Comparison of ENCODE assay signal across 26 cellular contexts in the genomic region with DNA sequence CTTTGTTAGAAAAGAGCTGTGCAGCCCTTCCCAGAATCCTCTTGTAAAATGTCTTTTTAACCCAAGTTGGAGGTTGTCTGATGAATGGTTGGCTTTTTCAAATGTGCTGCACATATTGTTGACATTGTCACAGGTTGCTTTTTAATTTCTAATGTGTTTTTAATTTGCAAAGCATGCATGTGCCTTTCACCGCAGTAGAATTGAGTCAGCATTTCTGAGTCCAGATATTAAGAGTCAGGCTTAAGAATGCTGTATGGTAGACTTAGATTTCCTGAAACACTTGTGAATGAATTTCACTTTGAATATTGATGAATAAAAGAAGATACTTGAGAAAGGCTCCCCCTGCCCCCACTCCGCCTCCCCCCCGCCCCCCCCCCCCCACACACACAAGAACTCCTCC.
DNase-seq lines count a peak whose midpoint lies in the region; ATAC-seq and TF ChIP-seq lines count a peak whose summit lies in the region.
"Had no signal": no experiment of that assay in that cellular context is flagged by ENCODE, and none has a peak within 500 bp of the region (broad histone marks: within the 10 kb centered on the region; RNA-seq: fewer than 3 reads in every experiment).

No MANE protein-coding gene starts in this region.

- H2AFZ ChIP-seq in H9 (ENCODE audit: low read length), result no peak overlapping the region

- no peak overlapping the region for H2BK20ac ChIP-seq in H9 (ENCODE audit: low read depth, low read length, poor library complexity, severe bottlenecking)

- no peaks in the 10 kb centered on the region for H3K23me2 ChIP-seq in H9 (ENCODE audit: insufficient read length, low read depth, low read length, poor library complexity, severe bottlenecking)

- ATAC-seq in HG02678 (IDR thresholded peaks at IDR 0.05; ENCODE audit: unreplicated experiment), result no peak
- ATAC-seq: left lobe of liver had no signal

- CTCF ChIA-PET in HEK293 (lab: Yijun Ruan, JAX), result interaction anchor here (0.7 kb wide), 1 partner anchor 21 kb away, joined by 3 read pairs; no protein-coding TSS in a partner anchor

- H3K4me3 ChIP-seq in AG10803 (ENCODE audit: low read length), result no peak overlapping the region
- no peak overlapping the region for H3K4me3 ChIP-seq in HEK293 (ENCODE audit: low read depth, low read length)
- H3K4me3 ChIP-seq: esophagus muscularis mucosa, skin epidermis, tibial artery had no signal

- H3K56ac ChIP-seq in H9 (ENCODE audit: insufficient read length, low read depth, low read length), result no peak overlapping the region

- peaks cover 36% of the 10 kb centered on the region for H3K4me1 ChIP-seq in HEK293 (ENCODE audit: control insufficient read depth, insufficient read depth, low read length)
- H3K4me1 ChIP-seq in H9 (ENCODE audit: insufficient read depth, low read length), result peaks cover 9% of the 10 kb centered on the region; the same call in 1 of the 2 replicates

- POLR2A ChIA-PET in HEK293 (lab: Yijun Ruan, JAX), result no interaction called here

- H3K27me3 ChIP-seq in H9 (ENCODE audit: insufficient read depth, low read length), result no peaks in the 10 kb centered on the region
- H3K27me3 ChIP-seq: esophagus muscularis mucosa, tibial artery had no signal

- H4K8ac ChIP-seq in H9 (replicated peaks; ENCODE audit: insufficient read length, low read depth, low read length), result no peak overlapping the region

- no peaks in the 10 kb centered on the region for H3K9me3 Mint-ChIP-seq in H9
- H3K9me3 Mint-ChIP-seq: activated CD4-positive, alpha-beta memory T cell treated with anti-CD3 and anti-CD28 coated beads, Interleukin-2, amount 10 ng/mL, durations not matched to agents 7 days and 5 days; central memory CD8-positive, alpha-beta T cell; stimulated activated naive CD8-positive, alpha-beta T cell treated with anti-CD3 and anti-CD28 coated beads, Interleukin-15, Interleukin-2, amounts not matched to agents 100 ng/mL and 50 ng/mL, for 24 hours had no signal

- H2AK5ac ChIP-seq in H9 (ENCODE audit: insufficient read length, low read length), result no peak overlapping the region

- H2BK120ac ChIP-seq in H9 (ENCODE audit: low read depth, low read length, poor library complexity, severe bottlenecking), result no peak overlapping the region

- peak; percentile 76 for DNase-seq in AG10803 (ENCODE audit: low read depth)
- peak; percentile 36 for DNase-seq in SK-N-DZ (ENCODE audit: low spot score)
- peak; percentile 9 for DNase-seq in left kidney (ENCODE audit: low read depth, low spot score)
- no peak for DNase-seq in H9
- DNase-seq in NCI-H226, result no peak
- no peak for DNase-seq in HuH-7 (ENCODE audit: low spot score)
- DNase-seq: ACHN; activated CD4-positive, alpha-beta memory T cell treated with anti-CD3 and anti-CD28 coated beads, Interleukin-2, amount 10 ng/mL, durations not matched to agents 7 days and 5 days; activated CD4-positive, CD25-positive, alpha-beta regulatory T cell; activated gamma-delta T cell treated with Interleukin-2 at 50 U/mL for 16 hours; amygdala; HCEC 1CT; IMR-90; NCI-H1694 treated with DMSO at 0.1 percent for 48 hours; nephron progenitor cell; stimulated activated CD4-positive, alpha-beta T cell treated with anti-CD3 and anti-CD28 coated beads, Interleukin-4, amount 100 ng/mL, for 1 hour; T-helper 9 cell; tibial artery had no signal

- H4K91ac ChIP-seq in H9 (ENCODE audit: insufficient read length, low read depth, low read length), result no peak overlapping the region

- H3K79me2 ChIP-seq in H9 (ENCODE audit: insufficient read depth, low read length), result no peaks in the 10 kb centered on the region

- H2BK12ac ChIP-seq in H9 (ENCODE audit: insufficient read length, low read depth, low read length), result no peak overlapping the region

- H3K36me3 Mint-ChIP-seq in H9 (ENCODE audit: insufficient read depth in 1 of 3, low read depth in 3 of 3), result no peaks in the 10 kb centered on the region; a peak in 1 of 7 replicates
- H3K36me3 Mint-ChIP-seq: mesothelial cell of epicardium had no signal

- no peak overlapping the region for H3K9ac ChIP-seq in H9 (ENCODE audit: extremely low read depth, insufficient read length, low read length)

- H3K14ac ChIP-seq in H9 (ENCODE audit: insufficient read depth, low read length), result no peak overlapping the region

- H3K23ac ChIP-seq in H9 (ENCODE audit: insufficient read length, low read depth, low read length), result no peak overlapping the region

- no CpG with 5 or more reads among the region's 3 CpGs for WGBS in H9 (ENCODE audit: extremely low coverage, insufficient read length, low lambda C conversion rate)

- peaks cover 29 to 32% of the 10 kb centered on the region in 2 experiments for H3K4me1 Mint-ChIP-seq in H9
- H3K4me1 Mint-ChIP-seq: activated CD4-positive, alpha-beta memory T cell treated with anti-CD3 and anti-CD28 coated beads, Interleukin-2, amount 10 ng/mL, durations not matched to agents 7 days and 5 days; central memory CD8-positive, alpha-beta T cell had no signal

- no peaks in the 10 kb centered on the region; the same call in 1 of the 2 replicates for H3K27me3 Mint-ChIP-seq in H9 (ENCODE audit: low read depth)

- H4K5ac ChIP-seq in H9 (ENCODE audit: insufficient read length, low read depth, low read length), result no peak overlapping the region

- H3T11ph ChIP-seq in H9 (ENCODE audit: low read length), result no peak overlapping the region

- H3K9me3 ChIP-seq in HEK293 (ENCODE audit: control insufficient read depth, insufficient read depth, low read depth, low read length) (no peaks in the 10 kb centered on the region), H9 (ENCODE audit: control insufficient read depth, low read depth, low read length) (no peaks in the 10 kb centered on the region)
- H3K9me3 ChIP-seq: esophagus muscularis mucosa, tibial artery had no signal

- no peak overlapping the region for H3K18ac ChIP-seq in H9 (ENCODE audit: insufficient read length, low read depth, low read length)

- H2BK5ac ChIP-seq in H9 (ENCODE audit: insufficient read length, low read length), result no peak overlapping the region

- no peak overlapping the region for H3K4me3 Mint-ChIP-seq in H9
- H3K4me3 Mint-ChIP-seq: activated CD4-positive, alpha-beta memory T cell treated with anti-CD3 and anti-CD28 coated beads, Interleukin-2, amount 10 ng/mL, durations not matched to agents 7 days and 5 days; central memory CD8-positive, alpha-beta T cell; mesothelial cell of epicardium; nephron progenitor cell; stimulated activated naive CD8-positive, alpha-beta T cell treated with anti-CD3 and anti-CD28 coated beads, Interleukin-15, Interleukin-2, amounts not matched to agents 100 ng/mL and 50 ng/mL, for 24 hours had no signal

- H3K4me2 ChIP-seq in H9 (ENCODE audit: insufficient read depth, insufficient read length, low read length), result no peak overlapping the region

- H3K36me3 ChIP-seq in HEK293 (ENCODE audit: control insufficient read depth in 2 of 2, insufficient read depth in 1 of 2, low read length in 2 of 2), result no peaks in the 10 kb centered on the region
- H3K36me3 ChIP-seq: esophagus muscularis mucosa, tibial artery had no signal

- H3K27ac ChIP-seq in HEK293 (ENCODE audit: extremely low read depth, low read depth, low read length), result no peak overlapping the region
- H3K27ac ChIP-seq in H9 (ENCODE audit: insufficient read length, low read depth, low read length), result no peak overlapping the region
- H3K27ac ChIP-seq: esophagus muscularis mucosa, skin epidermis, tibial artery had no signal

- H3K27ac Mint-ChIP-seq in H9, result no peak overlapping the region
- H3K27ac Mint-ChIP-seq: activated CD4-positive, alpha-beta memory T cell treated with anti-CD3 and anti-CD28 coated beads, Interleukin-2, amount 10 ng/mL, durations not matched to agents 7 days and 5 days; mesothelial cell of epicardium; nephron progenitor cell; stimulated activated naive CD8-positive, alpha-beta T cell treated with anti-CD3 and anti-CD28 coated beads, Interleukin-15, Interleukin-2, amounts not matched to agents 100 ng/mL and 50 ng/mL, for 24 hours had no signal

- H2BK15ac ChIP-seq in H9 (ENCODE audit: low read depth, low read length), result no peak overlapping the region

- TF ChIP-seq CTCF in AG10803 (conservative IDR thresholded peaks at IDR 0.05; ENCODE audit: low read length), result no peak
- TF ChIP-seq CTCF in HEK293 (tag by site-specific recombination; IDR thresholded peaks at IDR 0.05), result no peak
- no peak for TF ChIP-seq CTCF in H9 (conservative IDR thresholded peaks at IDR 0.05)

- no peak overlapping the region for H3K4ac ChIP-seq in H9 (ENCODE audit: low read depth, low read length)

- no peaks in the 10 kb centered on the region for H4K20me1 ChIP-seq in H9 (ENCODE audit: control insufficient read depth, insufficient read depth, insufficient read length)

- H3K79me1 ChIP-seq in H9 (ENCODE audit: insufficient read depth, low read depth, low read length, poor library complexity, severe bottlenecking), result no peaks in the 10 kb centered on the region

TF ChIP-seq in HEK293, 187 proteins besides CTCF, POLR2A, EP300 and RAD21:
- TF ChIP-seq ZNF76 (tag by site-specific recombination; IDR thresholded peaks at IDR 0.05; ENCODE audit: borderline replicate concordance, low read depth), result peak; percentile 33; the same call in 1 of the 2 replicates
- 0 out of 2 replicates have a peak, but pooled peaks have one; percentile 1 for TF ChIP-seq ZNF501 (tag by site-specific recombination; IDR thresholded peaks at IDR 0.05)
- TF ChIP-seq, protein P1, sequence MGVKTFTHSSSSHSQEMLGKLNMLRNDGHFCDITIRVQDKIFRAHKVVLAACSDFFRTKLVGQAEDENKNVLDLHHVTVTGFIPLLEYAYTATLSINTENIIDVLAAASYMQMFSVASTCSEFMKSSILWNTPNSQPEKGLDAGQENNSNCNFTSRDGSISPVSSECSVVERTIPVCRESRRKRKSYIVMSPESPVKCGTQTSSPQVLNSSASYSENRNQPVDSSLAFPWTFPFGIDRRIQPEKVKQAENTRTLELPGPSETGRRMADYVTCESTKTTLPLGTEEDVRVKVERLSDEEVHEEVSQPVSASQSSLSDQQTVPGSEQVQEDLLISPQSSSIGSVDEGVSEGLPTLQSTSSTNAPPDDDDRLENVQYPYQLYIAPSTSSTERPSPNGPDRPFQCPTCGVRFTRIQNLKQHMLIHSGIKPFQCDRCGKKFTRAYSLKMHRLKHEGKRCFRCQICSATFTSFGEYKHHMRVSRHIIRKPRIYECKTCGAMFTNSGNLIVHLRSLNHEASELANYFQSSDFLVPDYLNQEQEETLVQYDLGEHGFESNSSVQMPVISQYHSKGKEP (tag by site-specific recombination; IDR thresholded peaks at IDR 0.05), result peak; percentile 48; the same call in 1 of the 2 replicates
- TF ChIP-seq ZNF785 (tag by site-specific recombination; IDR thresholded peaks at IDR 0.05), result no peak

Comparison
In these comparisons a context has a peak if more than half of its experiments do, and no peak if none do; other contexts are left out.
1. DNase-seq: peak in AG10803 (single experiment), SK-N-DZ (single experiment) and left kidney (single experiment); none in H9 (single experiment), NCI-H226 (single experiment) and HuH-7 (single experiment).